24 cellular contexts compared by ENCODE assay signal in genomic region chr22:19979712-19980493, GRCh38. TPM values are rescaled to one million over a fixed set of nuclear protein-coding genes. Genes with fewer than 3 reads are reported as not detected.
"Had no signal": no experiment of that assay in that cellular context is flagged by ENCODE, and none has a peak within 500 bp of the region (broad histone marks: within the 10 kb centered on the region; RNA-seq: fewer than 3 reads in every experiment).

No MANE protein-coding gene starts in this region.

- H3K4me3 Mint-ChIP-seq: memory B cell; natural killer cell; stimulated activated naive CD8-positive, alpha-beta T cell treated with anti-CD3 and anti-CD28 coated beads, Interleukin-15, amount 100 ng/mL, for 72 hours; type B pancreatic cell had no signal

- H3K4me2 ChIP-seq: hepatocyte, smooth muscle cell had no signal

- FAIRE-seq: islet of Langerhans had no signal

- H3K36me3 ChIP-seq: ovary had no signal

- H3K9me3 ChIP-seq: gastroesophageal sphincter, heart left ventricle, ovary, suprapubic skin had no signal

- DNase-seq: cortex of kidney; foreskin keratinocyte; kidney glomerular epithelial cell; natural killer cell; ovary; retina; stimulated activated CD4-positive, alpha-beta T cell treated with anti-CD3 and anti-CD28 coated beads, Interleukin-12 subunit alpha, Interleukin-12 subunit beta, amount 100 ng/mL, for 4 hours; stimulated activated CD4-positive, alpha-beta T cell treated with anti-CD3 and anti-CD28 coated beads, Interleukin-1b, Interleukin-23, amount 100 ng/mL, for 48 hours; stimulated activated CD4-positive, alpha-beta T cell treated with anti-CD3 and anti-CD28 coated beads, Interleukin-4, amount 100 ng/mL, for 1 hour; stimulated activated CD8-positive, alpha-beta memory T cell treated with anti-CD3 and anti-CD28 coated beads, Interleukin-4, amount 100 ng/mL, for 48 hours; stimulated activated naive CD4-positive, alpha-beta T cell; stimulated activated naive CD8-positive, alpha-beta T cell treated with anti-CD3 and anti-CD28 coated beads, Interleukin-15, amount 100 ng/mL, for 72 hours had no signal

- H3K27ac ChIP-seq: epithelial cell of prostate, foreskin keratinocyte, gastroesophageal sphincter, heart left ventricle, hepatocyte, ovary, suprapubic skin had no signal

- ATAC-seq: esophagus mucosa; foreskin keratinocyte; gastroesophageal sphincter; heart left ventricle; natural killer cell; sciatic nerve; stimulated activated naive CD8-positive, alpha-beta T cell treated with anti-CD3 and anti-CD28 coated beads, Interleukin-15, amount 100 ng/mL, for 72 hours had no signal

- H2AFZ ChIP-seq: hepatocyte had no signal

- H3K27me3 ChIP-seq: foreskin keratinocyte, gastroesophageal sphincter, heart left ventricle, hepatocyte, ovary, suprapubic skin had no signal

- H3K4me3 ChIP-seq: gastroesophageal sphincter, heart left ventricle, hepatocyte, lung, ovary, smooth muscle cell, suprapubic skin had no signal

- H3K27me3 Mint-ChIP-seq: type B pancreatic cell had no signal

- H3K9me3 Mint-ChIP-seq: memory B cell; natural killer cell; stimulated activated naive CD8-positive, alpha-beta T cell treated with anti-CD3 and anti-CD28 coated beads, Interleukin-15, amount 100 ng/mL, for 72 hours; type B pancreatic cell had no signal

- H3K27ac Mint-ChIP-seq: memory B cell; natural killer cell; stimulated activated naive CD8-positive, alpha-beta T cell treated with anti-CD3 and anti-CD28 coated beads, Interleukin-15, amount 100 ng/mL, for 72 hours; type B pancreatic cell had no signal

- H3K36me3 Mint-ChIP-seq: memory B cell, natural killer cell, type B pancreatic cell had no signal

RNA-seq across cellular contexts. Expression of gene TXNRD2, which starts 38.3 kb away (rescaled TPM):
- total RNA-seq: smooth muscle cell had no signal
